ENCODE assay signal across 10 cellular contexts in genomic region chr5:149172261-149172660, GRCh38. TPM values are rescaled to one million over a fixed set of nuclear protein-coding genes. Genes with fewer than 3 reads are reported as not detected.
DNase-seq lines count a peak whose midpoint lies in the region; ATAC-seq and TF ChIP-seq lines count a peak whose summit lies in the region.
"Had no signal": no experiment of that assay in that cellular context is flagged by ENCODE, and none has a peak within 500 bp of the region (broad histone marks: within the 10 kb centered on the region; RNA-seq: fewer than 3 reads in every experiment).

No MANE protein-coding gene starts in this region.

- ATAC-seq in GM21367 (IDR thresholded peaks at IDR 0.05; ENCODE audit: unreplicated experiment) (peak; percentile 57), IMR-90 (ENCODE audit: low read depth) (peak; percentile 36)

- H3K23ac ChIP-seq in IMR-90 (ENCODE audit: low read depth, low read length), result peak overlapping the region; percentile 78; the same call in 1 of the 2 replicates

- TF ChIP-seq RAD21 in IMR-90 (IDR thresholded peaks at IDR 0.05; ENCODE audit: low read length), result no peak

- peak overlapping the region; percentile 90 for H3K4ac ChIP-seq in IMR-90 (ENCODE audit: low read depth, low read length)

- no TSS peak for BruUV-seq in IMR-90 (replicated peaks; lab: Mats Ljungman, UMichigan)

- peak overlapping the region; percentile 38 to 78; a peak in 3 of 4 replicates for H4K8ac ChIP-seq in IMR-90 (ENCODE audit: low read depth in 2 of 2, low read length in 2 of 2)

- H4K91ac ChIP-seq in IMR-90 (ENCODE audit: insufficient read depth, low read depth, low read length), result peak overlapping the region; percentile 93

- H3K4me3 ChIP-seq in IMR-90 (ENCODE audit: insufficient read depth, low read depth, low read length) (no peak overlapping the region), ascending aorta (no peak overlapping the region)

- dilution Hi-C loops in IMR-90 (cut with HindIII; ENCODE audit: low sequenced_read_pairs, unreplicated experiment), result no loop called here

- peak overlapping the region; percentile 62 for H3K18ac ChIP-seq in IMR-90 (ENCODE audit: low read depth, low read length)

- H3K79me1 ChIP-seq in IMR-90 (ENCODE audit: low read depth in 1 of 2, low read length in 2 of 2), result peaks cover 49 to 76% of the 10 kb centered on the region in 2 experiments

- H2BK120ac ChIP-seq in IMR-90 (ENCODE audit: low read depth, low read length), result peak overlapping the region; percentile 94

- peak overlapping the region; percentile 74; the same call in 1 of the 3 replicates for H2BK15ac ChIP-seq in IMR-90 (ENCODE audit: low read depth, low read length)

- H3K27ac ChIP-seq in IMR-90 (ENCODE audit: insufficient read depth, low read length), result peak overlapping the region; percentile 34; the same call in 1 of the 2 replicates
- H3K27ac ChIP-seq in ascending aorta, result peak overlapping the region in 1 of 2 donors; percentile 21

- H3K14ac ChIP-seq in IMR-90 (replicated peaks; ENCODE audit: low read depth, low read length), result peak overlapping the region; percentile 74; the same call in 1 of the 2 replicates

- H3K56ac ChIP-seq in IMR-90 (ENCODE audit: extremely low read depth, insufficient read depth, low read length), result peak overlapping the region; percentile 47

- H3K36me3 ChIP-seq in IMR-90 (ENCODE audit: control insufficient read depth, insufficient read depth, low read length), result 0 out of 2 replicates have a peak, but pooled peaks cover 4% of the 10 kb centered on the region
- H3K36me3 ChIP-seq in ascending aorta, result no peaks in the 10 kb centered on the region

- whole genome bisulfite sequencing in IMR-90 (ENCODE audit: extremely low coverage in 2 of 2, insufficient read length in 1 of 2), 2 experiments, result no CpG with 5 or more reads among the region's 4 CpGs

- 0 out of 2 replicates have a peak overlapping the region, but pooled peaks have one; percentile 20 for H3K4me2 ChIP-seq in IMR-90 (ENCODE audit: low read depth, low read length)

- CTCF ChIA-PET in IMR-90 (lab: Yijun Ruan, JAX), result no interaction called here

- H3K9ac ChIP-seq in IMR-90 (ENCODE audit: low read depth, low read length), result no peak overlapping the region

- H4K5ac ChIP-seq in IMR-90 (ENCODE audit: low read depth, low read length), result no peak overlapping the region

- H2BK5ac ChIP-seq in IMR-90 (ENCODE audit: low read depth, low read length, poor library complexity, severe bottlenecking), result peak overlapping the region; percentile 90

- POLR2A ChIA-PET in IMR-90 (lab: Charles Lee; ENCODE audit: unreplicated experiment), result no interaction called here

- H3K4me1 ChIP-seq in IMR-90 (ENCODE audit: control insufficient read depth, insufficient read depth, low read length), result peaks cover 40% of the 10 kb centered on the region
- H3K4me1 ChIP-seq in ascending aorta, result peaks cover 12 to 17% of the 10 kb centered on the region in 2 donors

- H3K9me1 ChIP-seq in IMR-90 (ENCODE audit: insufficient read depth, low read length), result peaks cover 36% of the 10 kb centered on the region

- in situ Hi-C loops in IMR-90 (cut with MboI; ENCODE audit: low sequenced_read_pairs), result loop anchor here (25.0 kb wide), 1 partner anchor 390 kb away; the partner anchor contains the start of gene CSNK1A1

- H4K20me1 ChIP-seq in IMR-90 (ENCODE audit: insufficient read depth, low read length), result no peaks in the 10 kb centered on the region

- TF ChIP-seq POLR2A in IMR-90 (IDR thresholded peaks at IDR 0.05; ENCODE audit: low read depth, low read length), result no peak

- H3K27me3 ChIP-seq in IMR-90 (ENCODE audit: control insufficient read depth, insufficient read depth, low read length) (no peaks in the 10 kb centered on the region), ascending aorta (no peaks in the 10 kb centered on the region)

- H2AK9ac ChIP-seq in IMR-90 (replicated peaks; ENCODE audit: low read depth, low read length, poor library complexity), result no peak overlapping the region

- H3K9me3 ChIP-seq in IMR-90 (ENCODE audit: control insufficient read depth, insufficient read depth, low read length) (no peaks in the 10 kb centered on the region), ascending aorta (no peaks in the 10 kb centered on the region)

- TF ChIP-seq CTCF in IMR-90 (conservative IDR thresholded peaks at IDR 0.05; ENCODE audit: low read depth, low read length) (no peak), ascending aorta (IDR thresholded peaks at IDR 0.05) (no peak)

- H2BK20ac ChIP-seq in IMR-90 (ENCODE audit: low read depth, low read length), result peak overlapping the region; percentile 94; the same call in 1 of the 2 replicates

- DNase-seq in Daoy (ENCODE audit: low read depth), result peak; percentile 90
- DNase-seq in IMR-90, result peak; percentile 92
- DNase-seq in fibroblast of peridontal ligament (ENCODE audit: extremely low read depth), result peak; percentile 80
- no peak for DNase-seq in NCI-H1417 treated with DMSO at 0.1 percent for 48 hours (lab: John Stamatoyannopoulos, UW)
- DNase-seq in Kasumi-1 (lab: John Stamatoyannopoulos, UW), result no peak
- no peak for DNase-seq in DMS53 treated with DMSO at 0.1 percent for 48 hours (lab: John Stamatoyannopoulos, UW; ENCODE audit: unreplicated experiment)
- no peak for DNase-seq in ascending aorta (ENCODE audit: low spot score in 2 of 2)
- DNase-seq: mesendoderm, NCI-H446 had no signal

- H2AK5ac ChIP-seq in IMR-90 (ENCODE audit: low read depth, low read length), result no peak overlapping the region; the same call in 1 of the 2 replicates

- H2AFZ ChIP-seq in IMR-90 (replicated peaks; ENCODE audit: low read length, poor library complexity), result no peak overlapping the region

- intact Hi-C loops in IMR-90 (cut with micrococcal nuclease), result loop anchor here (5.0 kb wide), 1 partner anchor 35 kb away; no protein-coding TSS in a partner anchor
- intact Hi-C loops in ascending aorta (cut with DNase I), result no loop called here

TF ChIP-seq in IMR-90, 13 proteins besides CTCF, POLR2A, EP300 and RAD21:
- TF ChIP-seq CHD1 (IDR thresholded peaks at IDR 0.05; ENCODE audit: low read depth, low read length) (no peak), FOS (IDR thresholded peaks at IDR 0.05; ENCODE audit: low read depth, low read length) (peak; percentile 81), MAFK (IDR thresholded peaks at IDR 0.05; ENCODE audit: low read depth, low read length) (no peak), SMC3 (IDR thresholded peaks at IDR 0.05; ENCODE audit: low read depth, low read length) (no peak), ELK1 (IDR thresholded peaks at IDR 0.05; ENCODE audit: borderline replicate concordance, low read depth, low read length) (no peak), USF2 (IDR thresholded peaks at IDR 0.05; ENCODE audit: low read depth, low read length) (peak; percentile 55)

RNA-seq across cellular contexts. Expression of gene ABLIM3, which starts 31.0 kb away (rescaled TPM):
- 6.4 and 10.6 TPM in 2 replicates for total RNA-seq in Daoy (2014; rRNA removed; shearing (Covaris generic))
- total RNA-seq in IMR-90 (2012; rRNA removed) (33.3 and 34.2 TPM in 2 replicates), ascending aorta (25.8 TPM)
- 69.9 and 71.1 TPM in 2 replicates for polyA plus RNA-seq in IMR-90 (2012; rRNA removed)
- polyA plus RNA-seq in IMR-90 (2012; cell fraction: cytosol; rRNA removed), result 33.1 and 46.6 TPM in 2 replicates
- polyA plus RNA-seq in IMR-90 (2012; cell fraction: nucleus; rRNA removed; ENCODE audit: low replicate concordance), result 125 and 174 TPM in 2 replicates

Comparison
In these comparisons a context has a peak if more than half of its experiments do, and no peak if none do; other contexts are left out.
1. DNase-seq: peak in Daoy (single experiment), IMR-90 (single experiment) and fibroblast of peridontal ligament (single experiment); none in NCI-H1417 treated with DMSO at 0.1 percent for 48 hours (single experiment), Kasumi-1 (0 of 2), DMS53 treated with DMSO at 0.1 percent for 48 hours (single experiment) and ascending aorta (0 of 2).